Comparison of ENCODE assay signal across 1 cellular context in the genomic region with DNA sequence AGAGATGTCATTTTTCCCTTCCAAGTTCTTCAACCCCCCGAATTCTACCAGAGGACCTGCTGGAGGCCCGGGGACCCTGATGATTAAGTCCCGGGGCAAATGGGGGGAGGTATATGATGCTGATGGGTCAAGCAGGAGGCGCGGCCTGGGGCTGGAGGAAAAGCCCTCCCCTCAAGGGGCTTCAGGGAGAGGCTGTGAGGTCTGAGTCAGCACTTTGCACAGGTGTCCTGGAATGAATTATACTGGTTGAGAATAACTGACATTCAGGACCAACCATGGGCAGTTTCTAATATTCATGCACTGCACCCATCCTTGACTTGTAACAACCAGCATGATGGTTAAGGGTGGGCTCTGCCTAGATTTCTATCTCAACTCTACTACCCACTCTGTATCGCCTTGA.
TF ChIP-seq lines count a peak whose summit lies in the region.

No MANE protein-coding gene starts in this region.

TF ChIP-seq in SK-N-SH treated with all-trans-retinoic acid at 6 μM for 48 hours, 23 proteins besides CTCF, POLR2A, EP300 and RAD21:
- TF ChIP-seq, protein P1, sequence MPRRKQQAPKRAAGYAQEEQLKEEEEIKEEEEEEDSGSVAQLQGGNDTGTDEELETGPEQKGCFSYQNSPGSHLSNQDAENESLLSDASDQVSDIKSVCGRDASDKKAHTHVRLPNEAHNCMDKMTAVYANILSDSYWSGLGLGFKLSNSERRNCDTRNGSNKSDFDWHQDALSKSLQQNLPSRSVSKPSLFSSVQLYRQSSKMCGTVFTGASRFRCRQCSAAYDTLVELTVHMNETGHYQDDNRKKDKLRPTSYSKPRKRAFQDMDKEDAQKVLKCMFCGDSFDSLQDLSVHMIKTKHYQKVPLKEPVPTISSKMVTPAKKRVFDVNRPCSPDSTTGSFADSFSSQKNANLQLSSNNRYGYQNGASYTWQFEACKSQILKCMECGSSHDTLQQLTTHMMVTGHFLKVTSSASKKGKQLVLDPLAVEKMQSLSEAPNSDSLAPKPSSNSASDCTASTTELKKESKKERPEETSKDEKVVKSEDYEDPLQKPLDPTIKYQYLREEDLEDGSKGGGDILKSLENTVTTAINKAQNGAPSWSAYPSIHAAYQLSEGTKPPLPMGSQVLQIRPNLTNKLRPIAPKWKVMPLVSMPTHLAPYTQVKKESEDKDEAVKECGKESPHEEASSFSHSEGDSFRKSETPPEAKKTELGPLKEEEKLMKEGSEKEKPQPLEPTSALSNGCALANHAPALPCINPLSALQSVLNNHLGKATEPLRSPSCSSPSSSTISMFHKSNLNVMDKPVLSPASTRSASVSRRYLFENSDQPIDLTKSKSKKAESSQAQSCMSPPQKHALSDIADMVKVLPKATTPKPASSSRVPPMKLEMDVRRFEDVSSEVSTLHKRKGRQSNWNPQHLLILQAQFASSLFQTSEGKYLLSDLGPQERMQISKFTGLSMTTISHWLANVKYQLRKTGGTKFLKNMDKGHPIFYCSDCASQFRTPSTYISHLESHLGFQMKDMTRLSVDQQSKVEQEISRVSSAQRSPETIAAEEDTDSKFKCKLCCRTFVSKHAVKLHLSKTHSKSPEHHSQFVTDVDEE (CRISPR knock-in tag; IDR thresholded peaks at IDR 0.05), result no peak
- TF ChIP-seq, protein P2, sequence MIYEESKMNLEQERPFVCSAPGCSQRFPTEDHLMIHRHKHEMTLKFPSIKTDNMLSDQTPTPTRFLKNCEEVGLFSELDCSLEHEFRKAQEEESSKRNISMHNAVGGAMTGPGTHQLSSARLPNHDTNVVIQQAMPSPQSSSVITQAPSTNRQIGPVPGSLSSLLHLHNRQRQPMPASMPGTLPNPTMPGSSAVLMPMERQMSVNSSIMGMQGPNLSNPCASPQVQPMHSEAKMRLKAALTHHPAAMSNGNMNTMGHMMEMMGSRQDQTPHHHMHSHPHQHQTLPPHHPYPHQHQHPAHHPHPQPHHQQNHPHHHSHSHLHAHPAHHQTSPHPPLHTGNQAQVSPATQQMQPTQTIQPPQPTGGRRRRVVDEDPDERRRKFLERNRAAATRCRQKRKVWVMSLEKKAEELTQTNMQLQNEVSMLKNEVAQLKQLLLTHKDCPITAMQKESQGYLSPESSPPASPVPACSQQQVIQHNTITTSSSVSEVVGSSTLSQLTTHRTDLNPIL (CRISPR knock-in tag; IDR thresholded peaks at IDR 0.05; ENCODE audit: low read depth), result no peak
- TF ChIP-seq ARNTL (CRISPR knock-in tag; IDR thresholded peaks at IDR 0.05; ENCODE audit: borderline replicate concordance, low read depth) (no peak), CSDC2 (CRISPR knock-in tag; IDR thresholded peaks at IDR 0.05) (no peak), TOX (CRISPR knock-in tag; IDR thresholded peaks at IDR 0.05; ENCODE audit: borderline replicate concordance) (no peak), ESRRG (CRISPR knock-in tag; IDR thresholded peaks at IDR 0.05) (no peak), BACH2 (CRISPR knock-in tag; IDR thresholded peaks at IDR 0.05; ENCODE audit: borderline replicate concordance) (no peak), ZFP3 (CRISPR knock-in tag; IDR thresholded peaks at IDR 0.05) (no peak), GLIS3 (CRISPR knock-in tag; IDR thresholded peaks at IDR 0.05) (no peak), ZNF8 (CRISPR knock-in tag; IDR thresholded peaks at IDR 0.05) (no peak), ZFP30 (CRISPR knock-in tag; IDR thresholded peaks at IDR 0.05) (no peak), OSR1 (CRISPR knock-in tag; IDR thresholded peaks at IDR 0.05) (no peak), ZC3H10 (CRISPR knock-in tag; IDR thresholded peaks at IDR 0.05) (no peak), PPARA (CRISPR knock-in tag; IDR thresholded peaks at IDR 0.05; ENCODE audit: borderline replicate concordance) (no peak), ZNF70 (CRISPR knock-in tag; IDR thresholded peaks at IDR 0.05) (no peak), ZNF565 (CRISPR knock-in tag; conservative IDR thresholded peaks at IDR 0.05; ENCODE audit: low read depth) (no peak), ISL1 (CRISPR knock-in tag; IDR thresholded peaks at IDR 0.05) (no peak), RARB (CRISPR knock-in tag; IDR thresholded peaks at IDR 0.05) (no peak)
- TF ChIP-seq, protein P3, sequence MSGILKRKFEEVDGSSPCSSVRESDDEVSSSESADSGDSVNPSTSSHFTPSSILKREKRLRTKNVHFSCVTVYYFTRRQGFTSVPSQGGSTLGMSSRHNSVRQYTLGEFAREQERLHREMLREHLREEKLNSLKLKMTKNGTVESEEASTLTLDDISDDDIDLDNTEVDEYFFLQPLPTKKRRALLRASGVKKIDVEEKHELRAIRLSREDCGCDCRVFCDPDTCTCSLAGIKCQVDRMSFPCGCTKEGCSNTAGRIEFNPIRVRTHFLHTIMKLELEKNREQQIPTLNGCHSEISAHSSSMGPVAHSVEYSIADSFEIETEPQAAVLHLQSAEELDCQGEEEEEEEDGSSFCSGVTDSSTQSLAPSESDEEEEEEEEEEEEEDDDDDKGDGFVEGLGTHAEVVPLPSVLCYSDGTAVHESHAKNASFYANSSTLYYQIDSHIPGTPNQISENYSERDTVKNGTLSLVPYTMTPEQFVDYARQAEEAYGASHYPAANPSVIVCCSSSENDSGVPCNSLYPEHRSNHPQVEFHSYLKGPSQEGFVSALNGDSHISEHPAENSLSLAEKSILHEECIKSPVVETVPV (CRISPR knock-in tag; IDR thresholded peaks at IDR 0.05), result no peak
- TF ChIP-seq, protein P4, sequence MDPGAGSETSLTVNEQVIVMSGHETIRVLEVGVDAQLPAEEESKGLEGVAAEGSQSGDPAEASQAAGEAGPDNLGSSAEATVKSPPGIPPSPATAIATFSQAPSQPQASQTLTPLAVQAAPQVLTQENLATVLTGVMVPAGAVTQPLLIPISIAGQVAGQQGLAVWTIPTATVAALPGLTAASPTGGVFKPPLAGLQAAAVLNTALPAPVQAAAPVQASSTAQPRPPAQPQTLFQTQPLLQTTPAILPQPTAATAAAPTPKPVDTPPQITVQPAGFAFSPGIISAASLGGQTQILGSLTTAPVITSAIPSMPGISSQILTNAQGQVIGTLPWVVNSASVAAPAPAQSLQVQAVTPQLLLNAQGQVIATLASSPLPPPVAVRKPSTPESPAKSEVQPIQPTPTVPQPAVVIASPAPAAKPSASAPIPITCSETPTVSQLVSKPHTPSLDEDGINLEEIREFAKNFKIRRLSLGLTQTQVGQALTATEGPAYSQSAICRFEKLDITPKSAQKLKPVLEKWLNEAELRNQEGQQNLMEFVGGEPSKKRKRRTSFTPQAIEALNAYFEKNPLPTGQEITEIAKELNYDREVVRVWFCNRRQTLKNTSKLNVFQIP (CRISPR knock-in tag; IDR thresholded peaks at IDR 0.05; ENCODE audit: borderline replicate concordance, low read depth), result no peak
